ENCODE assay signal across 11 cellular contexts in the genomic region with DNA sequence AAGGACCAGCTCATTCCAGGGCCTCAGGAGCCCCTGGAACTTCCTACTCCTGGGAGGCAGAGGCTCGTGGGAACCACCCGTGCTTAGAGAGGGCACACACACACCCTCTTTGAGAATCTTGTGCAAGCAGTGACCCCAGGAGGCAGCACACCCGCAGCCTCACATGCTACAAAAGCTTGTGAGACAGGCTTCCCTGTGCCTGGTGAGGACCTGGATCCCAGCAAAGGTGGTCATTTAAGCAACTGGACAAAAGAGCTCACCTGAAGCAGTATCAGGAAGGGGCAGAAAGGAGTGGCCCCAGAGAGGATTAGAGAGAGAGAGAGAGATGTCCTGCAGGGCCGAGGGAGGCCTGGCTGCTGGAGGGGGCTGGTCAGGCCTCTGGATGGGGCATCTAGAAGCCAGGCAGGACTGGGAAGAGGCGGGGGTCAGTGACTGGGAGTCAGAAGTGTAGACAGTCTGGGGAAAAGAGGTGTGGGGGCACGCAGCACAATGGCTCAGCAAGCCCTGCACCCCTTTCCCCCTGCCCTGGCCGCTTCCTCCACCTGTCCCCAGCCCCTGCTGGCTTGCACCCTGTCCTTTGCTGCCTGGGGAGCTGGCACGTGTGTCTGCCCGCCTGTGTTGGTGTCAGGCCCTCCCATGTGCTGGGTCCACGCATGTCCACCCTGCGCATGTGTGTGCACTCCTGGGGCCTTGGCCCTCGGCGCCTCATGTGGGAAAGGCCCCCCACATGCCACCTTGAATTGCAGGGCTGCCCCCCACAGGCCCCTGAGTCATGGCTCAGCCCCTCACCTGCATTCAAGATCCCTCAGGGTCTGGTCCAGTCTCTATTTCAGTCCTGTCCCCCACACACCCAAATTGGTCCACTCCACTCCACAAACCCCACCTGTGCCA. TPM values are rescaled to one million over a fixed set of nuclear protein-coding genes. Genes with fewer than 3 reads are reported as not detected.
DNase-seq lines count a peak whose midpoint lies in the region; ATAC-seq, FAIRE-seq and TF ChIP-seq lines count a peak whose summit lies in the region.
"Had no signal": no experiment of that assay in that cellular context is flagged by ENCODE, and none has a peak within 500 bp of the region (broad histone marks: within the 10 kb centered on the region; RNA-seq: fewer than 3 reads in every experiment).

No MANE protein-coding gene starts in this region.

- H3K36me3 Mint-ChIP-seq in Calu3 (ENCODE audit: insufficient read depth, unreplicated experiment): peaks cover 71% of the 10 kb centered on the region

- H3K4me3 ChIP-seq in Peyer's patch: no peak overlapping the region
- no peak overlapping the region for H3K4me3 ChIP-seq in effector memory CD4-positive, alpha-beta T cell (ENCODE audit: insufficient read depth, low read depth, low read length, poor library complexity, severe bottlenecking)
- no peak overlapping the region for H3K4me3 ChIP-seq in pancreas

- no peak for FAIRE-seq in pancreas (lab: Jason Lieb, UNC)

- H3K27me3 Mint-ChIP-seq in Calu3 (ENCODE audit: unreplicated experiment): peaks cover 7% of the 10 kb centered on the region

- H3K9me3 Mint-ChIP-seq in Calu3 (ENCODE audit: low read depth, unreplicated experiment): no peaks in the 10 kb centered on the region

- H3K36me3 ChIP-seq in Peyer's patch (peaks cover 0 to 17% (median 0%) of the 10 kb centered on the region in 3 donors), pancreas (no peaks in the 10 kb centered on the region)
- H3K36me3 ChIP-seq in effector memory CD4-positive, alpha-beta T cell (ENCODE audit: control insufficient read depth, insufficient read depth, low read length): peaks cover 76% of the 10 kb centered on the region

- H3K9me3 ChIP-seq in Peyer's patch: no peaks in the 10 kb centered on the region
- no peaks in the 10 kb centered on the region for H3K9me3 ChIP-seq in effector memory CD4-positive, alpha-beta T cell (ENCODE audit: control insufficient read depth, low read length)
- no peaks in the 10 kb centered on the region for H3K9me3 ChIP-seq in pancreas

- peak overlapping the region; percentile 63 for H3K27ac Mint-ChIP-seq in Calu3 (ENCODE audit: unreplicated experiment)

- no peak for TF ChIP-seq POLR2A in Peyer's patch (IDR thresholded peaks at IDR 0.05)

- H3K27ac ChIP-seq in Peyer's patch: no peak overlapping the region
- H3K27ac ChIP-seq in effector memory CD4-positive, alpha-beta T cell (ENCODE audit: insufficient read depth, low read length, poor library complexity, severe bottlenecking): peak overlapping the region; percentile 1
- no peak overlapping the region for H3K27ac ChIP-seq in pancreas
- no peak overlapping the region for H3K27ac ChIP-seq in substantia nigra (ENCODE audit: low read depth, low read length, poor library complexity, severe bottlenecking)
- H3K27ac ChIP-seq: foreskin keratinocyte had no signal

- TF ChIP-seq CTCF in Calu3 (IDR thresholded peaks at IDR 0.05; ENCODE audit: unreplicated experiment) (no peak), Peyer's patch (IDR thresholded peaks at IDR 0.05) (no peak), pancreas (IDR thresholded peaks at IDR 0.05) (no peak)

- DNase-seq in Calu3: no peak
- DNase-seq in Peyer's patch: peak in 2 of 3 donors; percentile 10 to 52
- DNase-seq in effector memory CD4-positive, alpha-beta T cell: no peak
- peak; percentile 2 to 64 (median 18) for DNase-seq in pancreas
- no peak for DNase-seq in NCI-H2107 treated with DMSO at 0.1 percent for 48 hours (lab: John Stamatoyannopoulos, UW; ENCODE audit: unreplicated experiment)
- no peak for DNase-seq in NCI-H1048 (lab: John Stamatoyannopoulos, UW)
- DNase-seq in substantia nigra (lab: John Stamatoyannopoulos, UW): no peak
- DNase-seq: DMS79 treated with DMSO at 0.1 percent for 48 hours, foreskin keratinocyte, NCI-H1417 treated with DMSO at 0.1 percent for 48 hours had no signal

- no peak overlapping the region for H3K4me3 Mint-ChIP-seq in Calu3 (ENCODE audit: low read depth, unreplicated experiment)

- peaks cover 21% of the 10 kb centered on the region for H3K4me1 Mint-ChIP-seq in Calu3 (ENCODE audit: low read depth, unreplicated experiment)

- CTCF ChIA-PET in Calu3 (lab: Charles Lee): interaction anchor here (1.3 kb wide), 1 partner anchor 37 kb away, joined by 6 read pairs; a partner anchor contains a TSS

- no peaks in the 10 kb centered on the region for H3K27me3 ChIP-seq in Peyer's patch
- no peaks in the 10 kb centered on the region for H3K27me3 ChIP-seq in effector memory CD4-positive, alpha-beta T cell (replicated peaks; ENCODE audit: control insufficient read depth, insufficient read depth, low read length, poor library complexity, severe bottlenecking)
- H3K27me3 ChIP-seq in pancreas: no peaks in the 10 kb centered on the region
- H3K27me3 ChIP-seq: foreskin keratinocyte had no signal

- BruUV-seq in Calu3 (replicated peaks; lab: Mats Ljungman, UMichigan): no TSS peak

- intact Hi-C loops in Calu3 (cut with micrococcal nuclease; ENCODE audit: unreplicated experiment): no loop called here
- intact Hi-C loops in pancreas (cut with DNase I): no loop called here

- H3K4me1 ChIP-seq in Peyer's patch (peaks cover 0 to 8% (median 0%) of the 10 kb centered on the region in 4 donors), pancreas (no peaks in the 10 kb centered on the region)
- H3K4me1 ChIP-seq in effector memory CD4-positive, alpha-beta T cell (ENCODE audit: control insufficient read depth, insufficient read depth, low read length, poor library complexity, severe bottlenecking): no peaks in the 10 kb centered on the region
- H3K4me1 ChIP-seq: foreskin keratinocyte had no signal

- ATAC-seq in pancreas: no peak
- no peak for ATAC-seq in GM18520 (IDR thresholded peaks at IDR 0.05; ENCODE audit: unreplicated experiment)
- ATAC-seq: foreskin keratinocyte had no signal

- 81 to 87% methylated on average over 12 to 13 of the region's 13 CpGs for WGBS in pancreas, 2 donors

RNA-seq across cellular contexts. Expression of a gene that starts 36.9 kb away (rescaled TPM):
- total RNA-seq in Calu3 (2022) (404 and 463 TPM in 2 replicates), Peyer's patch (100 to 1,000 TPM in 3 of 4 donors, 10 to 100 TPM in 1; 92.4 to 778 (median 563) TPM), pancreas (100 to 1,000 TPM in 2 of 6 donors, 10 to 100 TPM in 4; 71.6 to 158 (median 88.5) TPM)
- polyA plus RNA-seq in pancreas: 100 to 1,000 TPM in 1 of 2 donors, 10 to 100 TPM in 1; 86.7 to 173 TPM

RNA-seq across cellular contexts. Expression of a gene that starts 39.0 kb away (rescaled TPM):
- total RNA-seq in Calu3 (2022): not detected in 2 replicates
- 10 to 100 TPM in 3 of 4 donors, 1 to 10 TPM in 1; 6.3 to 40.4 (median 19.5) TPM for total RNA-seq in Peyer's patch
- 1 to 10 TPM in 4 of 6 donors, under 1 TPM in 1, not detected in 1; 0.83 to 4.9 (median 3.1) TPM for total RNA-seq in pancreas
- polyA plus RNA-seq in pancreas: 1 to 10 TPM; 3.6 to 6.2 TPM

Comparison
In these comparisons a context has a peak if more than half of its experiments do, and no peak if none do; other contexts are left out.
1. DNase-seq: peak in Peyer's patch (2 of 3) and pancreas (6 of 6); none in Calu3 (single experiment), effector memory CD4-positive, alpha-beta T cell (0 of 3), NCI-H2107 treated with DMSO at 0.1 percent for 48 hours (single experiment), NCI-H1048 (single experiment) and substantia nigra (0 of 49).